29 cellular contexts compared by ENCODE assay signal in the genomic region with DNA sequence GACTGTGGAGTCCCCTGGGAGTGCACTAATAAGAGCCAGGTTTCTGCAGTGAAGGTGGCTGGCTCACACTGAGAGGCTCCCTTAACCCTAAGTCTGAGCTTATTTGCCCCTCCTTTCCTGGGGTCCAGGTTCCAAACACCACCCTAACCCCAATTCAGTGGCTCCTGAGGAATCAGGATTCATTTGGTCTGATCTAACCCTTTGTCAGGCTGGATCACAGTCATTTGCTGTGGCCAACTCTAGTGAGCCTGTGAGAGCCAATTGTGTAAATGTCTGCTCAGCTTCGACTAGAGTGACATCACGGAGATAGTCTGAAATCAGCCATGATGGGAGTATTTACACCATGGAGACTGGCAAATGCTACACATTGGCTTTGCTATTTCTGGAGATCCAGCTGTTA.
"Had no signal": no experiment of that assay in that cellular context is flagged by ENCODE, and none has a peak within 500 bp of the region (broad histone marks: within the 10 kb centered on the region; RNA-seq: fewer than 3 reads in every experiment).

No MANE protein-coding gene starts in this region.

- H3K36me3 Mint-ChIP-seq: naive B cell; naive thymus-derived CD8-positive, alpha-beta T cell; natural killer cell treated with Interleukin-12 subunit alpha and Interleukin-12 subunit beta and Interleukin-15 and Interleukin-18, amount 100 ng/mL, for 72 hours; stimulated activated effector memory CD8-positive, alpha-beta T cell treated with anti-CD3 and anti-CD28 coated beads, Interleukin-12 subunit alpha, Interleukin-12 subunit beta, amount 100 ng/mL, for 72 hours; stimulated activated naive B cell treated with anti-CD40 and anti-IgM and Interleukin-4, amounts not matched to agents 10 μg/mL and 1 μg/mL and 100 μg/mL, for 72 hours had no signal

- H3K4me3 ChIP-seq: pancreas, prostate gland, right lobe of liver, sigmoid colon, stomach, thoracic aorta, thyroid gland, tibial nerve, upper lobe of right lung, uterus had no signal

- H3K36me3 ChIP-seq: neutrophil, pancreas, prostate gland, right lobe of liver, sigmoid colon, stomach, thoracic aorta, thyroid gland, tibial nerve, upper lobe of right lung, uterus had no signal

- ATAC-seq: naive thymus-derived CD8-positive, alpha-beta T cell; natural killer cell treated with Interleukin-12 subunit alpha and Interleukin-12 subunit beta and Interleukin-15 and Interleukin-18, amount 100 ng/mL, for 72 hours; pancreas; right cardiac atrium; right lobe of liver; stimulated activated effector memory CD8-positive, alpha-beta T cell treated with anti-CD3 and anti-CD28 coated beads, Interleukin-12 subunit alpha, Interleukin-12 subunit beta, amount 100 ng/mL, for 72 hours; stimulated activated naive B cell treated with anti-CD40 and anti-IgM and Interleukin-4, amounts not matched to agents 10 μg/mL and 1 μg/mL and 100 μg/mL, for 72 hours; upper lobe of right lung had no signal

- H3K4me1 ChIP-seq: pancreas, prostate gland, right lobe of liver, sigmoid colon, stomach, thyroid gland, tibial nerve, upper lobe of right lung, uterus had no signal

- H3K9me3 ChIP-seq: neutrophil, pancreas, prostate gland, right lobe of liver, sigmoid colon, thoracic aorta, thyroid gland, upper lobe of right lung, uterus had no signal

- H3K4me3 Mint-ChIP-seq: naive B cell; naive thymus-derived CD8-positive, alpha-beta T cell; natural killer cell treated with Interleukin-12 subunit alpha and Interleukin-12 subunit beta and Interleukin-15 and Interleukin-18, amount 100 ng/mL, for 72 hours; nephron progenitor cell; neural crest cell; stimulated activated effector memory CD8-positive, alpha-beta T cell treated with anti-CD3 and anti-CD28 coated beads, Interleukin-12 subunit alpha, Interleukin-12 subunit beta, amount 100 ng/mL, for 72 hours; stimulated activated naive B cell treated with anti-CD40 and anti-IgM and Interleukin-4, amounts not matched to agents 10 μg/mL and 1 μg/mL and 100 μg/mL, for 72 hours; stimulated activated naive CD8-positive, alpha-beta T cell treated with anti-CD3 and anti-CD28 coated beads, Interleukin-15, Interleukin-2, amounts not matched to agents 100 ng/mL and 50 ng/mL, for 24 hours had no signal

- FAIRE-seq: pancreas, small intestine had no signal

- H3K27ac ChIP-seq: neutrophil, pancreas, prostate gland, right lobe of liver, sigmoid colon, stomach, thoracic aorta, thyroid gland, tibial nerve, upper lobe of right lung, uterus had no signal

- H3K27me3 ChIP-seq: neutrophil, pancreas, right lobe of liver, sigmoid colon, thyroid gland, tibial nerve, upper lobe of right lung, uterus had no signal

- H3K27ac Mint-ChIP-seq: natural killer cell treated with Interleukin-12 subunit alpha and Interleukin-12 subunit beta and Interleukin-15 and Interleukin-18, amount 100 ng/mL, for 72 hours; nephron progenitor cell; stimulated activated effector memory CD8-positive, alpha-beta T cell treated with anti-CD3 and anti-CD28 coated beads, Interleukin-12 subunit alpha, Interleukin-12 subunit beta, amount 100 ng/mL, for 72 hours; stimulated activated naive B cell treated with anti-CD40 and anti-IgM and Interleukin-4, amounts not matched to agents 10 μg/mL and 1 μg/mL and 100 μg/mL, for 72 hours; stimulated activated naive CD8-positive, alpha-beta T cell treated with anti-CD3 and anti-CD28 coated beads, Interleukin-15, Interleukin-2, amounts not matched to agents 100 ng/mL and 50 ng/mL, for 24 hours had no signal

- H3K27me3 Mint-ChIP-seq: naive B cell; stimulated activated naive B cell treated with anti-CD40 and anti-IgM and Interleukin-4, amounts not matched to agents 10 μg/mL and 1 μg/mL and 100 μg/mL, for 72 hours; stimulated activated naive CD8-positive, alpha-beta T cell treated with anti-CD3 and anti-CD28 coated beads, Interleukin-15, Interleukin-2, amounts not matched to agents 100 ng/mL and 50 ng/mL, for 24 hours had no signal

- H3K9me3 Mint-ChIP-seq: natural killer cell treated with Interleukin-12 subunit alpha and Interleukin-12 subunit beta and Interleukin-15 and Interleukin-18, amount 100 ng/mL, for 72 hours; stimulated activated effector memory CD8-positive, alpha-beta T cell treated with anti-CD3 and anti-CD28 coated beads, Interleukin-12 subunit alpha, Interleukin-12 subunit beta, amount 100 ng/mL, for 72 hours; stimulated activated naive CD8-positive, alpha-beta T cell treated with anti-CD3 and anti-CD28 coated beads, Interleukin-15, Interleukin-2, amounts not matched to agents 100 ng/mL and 50 ng/mL, for 24 hours had no signal

- H3K4me1 Mint-ChIP-seq: nephron progenitor cell; neural crest cell; stimulated activated effector memory CD8-positive, alpha-beta T cell treated with anti-CD3 and anti-CD28 coated beads, Interleukin-12 subunit alpha, Interleukin-12 subunit beta, amount 100 ng/mL, for 72 hours had no signal

- DNase-seq: naive B cell; nephron progenitor cell; nucleus accumbens; pancreas; retina; right cardiac atrium; right lobe of liver; sigmoid colon; small intestine; stimulated activated CD4-positive, alpha-beta T cell treated with anti-CD3 and anti-CD28 coated beads, Interleukin-15, amount 100 ng/mL, for 24 hours; stimulated activated CD4-positive, alpha-beta T cell treated with anti-CD3 and anti-CD28 coated beads, Interleukin-2, amount 100 ng/mL, for 24 hours; stimulated activated CD4-positive, alpha-beta T cell treated with anti-CD3 and anti-CD28 coated beads, Interleukin-2, amount 100 ng/mL, for 48 hours; stimulated activated CD4-positive, alpha-beta T cell treated with anti-CD3 and anti-CD28 coated beads, Interleukin-4, amount 100 ng/mL, for 24 hours; stimulated activated naive B cell treated with anti-CD40 and anti-IgM and Interleukin-4, amounts not matched to agents 10 μg/mL and 1 μg/mL and 100 μg/mL, for 72 hours; stimulated activated naive CD4-positive, alpha-beta T cell treated with Interleukin-2 at 50 U/mL for 16 hours; stomach; thyroid gland; trophoblast cell; upper lobe of right lung; uterus had no signal
